19 cellular contexts compared by ENCODE assay signal in genomic region chr5:95895223-95895622, GRCh38.
DNase-seq lines count a peak whose midpoint lies in the region; ATAC-seq lines count a peak whose summit lies in the region.
"Had no signal": no experiment of that assay in that cellular context is flagged by ENCODE, and none has a peak within 500 bp of the region (broad histone marks: within the 10 kb centered on the region; RNA-seq: fewer than 3 reads in every experiment).

No MANE protein-coding gene starts in this region.

- peaks cover 18% of the 10 kb centered on the region for H3K79me2 ChIP-seq in ACC112 (ENCODE audit: control insufficient read depth, insufficient read depth, low read length, unreplicated experiment)

- H3K9me3 ChIP-seq in HAP-1, result no peaks in the 10 kb centered on the region
- H3K9me3 ChIP-seq in iPS-20b (ENCODE audit: insufficient read depth, low read depth, low read length), result no peaks in the 10 kb centered on the region
- H3K9me3 ChIP-seq: BE2C had no signal

- no peak overlapping the region for H2AFZ ChIP-seq in ACC112 (ENCODE audit: low read length, unreplicated experiment)

- peaks cover 5% of the 10 kb centered on the region for H3K4me1 Mint-ChIP-seq in activated T-helper 17 cell treated with anti-CD3 and anti-CD28 coated beads, Interleukin-2, amount 50 U/mL, for 72 hours
- H3K4me1 Mint-ChIP-seq: CD4-positive, alpha-beta memory T cell had no signal

- H3K9me3 Mint-ChIP-seq in activated T-helper 17 cell treated with anti-CD3 and anti-CD28 coated beads, Interleukin-2, amount 50 U/mL, for 72 hours, result no peaks in the 10 kb centered on the region
- H3K9me3 Mint-ChIP-seq: CD4-positive, alpha-beta memory T cell had no signal

- H3K36me3 Mint-ChIP-seq in activated T-helper 17 cell treated with anti-CD3 and anti-CD28 coated beads, Interleukin-2, amount 50 U/mL, for 72 hours (ENCODE audit: low read depth), result peaks cover 100% of the 10 kb centered on the region

- peak overlapping the region; percentile 19; the same call in 1 of the 2 replicates for H3K9ac ChIP-seq in iPS-20b (ENCODE audit: low read depth, low read length)

- H3K4me3 ChIP-seq in ACC112 (ENCODE audit: low read depth, low read length) (no peak overlapping the region), HAP-1 (no peak overlapping the region), iPS-20b (ENCODE audit: low read length) (no peak overlapping the region; the same call in 1 of the 2 replicates)

- no peak overlapping the region for H3K4me3 Mint-ChIP-seq in activated T-helper 17 cell treated with anti-CD3 and anti-CD28 coated beads, Interleukin-2, amount 50 U/mL, for 72 hours
- H3K4me3 Mint-ChIP-seq: CD4-positive, alpha-beta memory T cell had no signal

- H3K27me3 Mint-ChIP-seq in activated T-helper 17 cell treated with anti-CD3 and anti-CD28 coated beads, Interleukin-2, amount 50 U/mL, for 72 hours, result no peaks in the 10 kb centered on the region
- H3K27me3 Mint-ChIP-seq: CD4-positive, alpha-beta memory T cell had no signal

- H3K27me3 ChIP-seq in ACC112 (ENCODE audit: insufficient read depth, low read length), result no peaks in the 10 kb centered on the region
- no peaks in the 10 kb centered on the region for H3K27me3 ChIP-seq in HAP-1 (ENCODE audit: low read depth)
- no peaks in the 10 kb centered on the region for H3K27me3 ChIP-seq in iPS-20b (ENCODE audit: insufficient read depth, low read length)
- H3K27me3 ChIP-seq: BE2C had no signal

- no peak for ATAC-seq in activated T-helper 17 cell treated with anti-CD3 and anti-CD28 coated beads, Interleukin-2, amount 50 U/mL, for 72 hours (replicated peaks)
- ATAC-seq in GM19328 (IDR thresholded peaks at IDR 0.05; ENCODE audit: unreplicated experiment), result no peak
- ATAC-seq: Panc1 had no signal

- H3K27ac Mint-ChIP-seq in activated T-helper 17 cell treated with anti-CD3 and anti-CD28 coated beads, Interleukin-2, amount 50 U/mL, for 72 hours, result peak overlapping the region; percentile 46
- H3K27ac Mint-ChIP-seq: CD4-positive, alpha-beta memory T cell had no signal

- in situ Hi-C loops in HAP-1 (cut with MboI; ENCODE audit: low sequenced_read_pairs), result no loop called here

- peak; percentile 64 to 71 for DNase-seq in HAP-1 (ENCODE audit: low spot score in 2 of 2)
- DNase-seq in RKO (ENCODE audit: low spot score), result no peak
- no peak for DNase-seq in DMS53 treated with DMSO at 0.1 percent for 48 hours (lab: John Stamatoyannopoulos, UW; ENCODE audit: unreplicated experiment)
- DNase-seq in SHP77 (lab: John Stamatoyannopoulos, UW), result no peak
- DNase-seq: BE2C; CD4-positive, alpha-beta memory T cell; DND-41; GDM1; KG1; NCI-H1092 treated with DMSO at 0.1 percent for 48 hours; NCI-H1694 treated with DMSO at 0.1 percent for 48 hours; NCI-H446 treated with DMSO at 0.1 percent for 48 hours; NCI-H82; SHP77 treated with DMSO at 0.1 percent for 48 hours had no signal

- H3K27ac ChIP-seq in ACC112 (ENCODE audit: low read depth, low read length) (peak overlapping the region; percentile 8; the same call in 1 of the 2 replicates), iPS-20b (ENCODE audit: low read length) (no peak overlapping the region)

- peaks cover 5% of the 10 kb centered on the region for H3K4me1 ChIP-seq in ACC112 (ENCODE audit: control insufficient read depth, insufficient read depth, low read length, unreplicated experiment)
- peaks cover 34% of the 10 kb centered on the region for H3K4me1 ChIP-seq in HAP-1
- peaks cover 25% of the 10 kb centered on the region for H3K4me1 ChIP-seq in iPS-20b (ENCODE audit: insufficient read depth, low read length)

- peaks cover 81% of the 10 kb centered on the region for H3K36me3 ChIP-seq in ACC112 (ENCODE audit: insufficient read depth, low read length)
- H3K36me3 ChIP-seq in HAP-1 (replicated peaks), result peaks cover 7% of the 10 kb centered on the region; the same call in 1 of the 2 replicates
- H3K36me3 ChIP-seq in iPS-20b (ENCODE audit: insufficient read depth, low read depth, low read length), result peaks cover 17% of the 10 kb centered on the region
- H3K36me3 ChIP-seq: BE2C had no signal

Comparison
In these comparisons a context has a peak if more than half of its experiments do, and no peak if none do; other contexts are left out.
1. DNase-seq: peak in HAP-1 (2 of 2); none in RKO (single experiment), DMS53 treated with DMSO at 0.1 percent for 48 hours (single experiment) and SHP77 (0 of 2).